1 cellular context compared by ENCODE assay signal in the genomic region with DNA sequence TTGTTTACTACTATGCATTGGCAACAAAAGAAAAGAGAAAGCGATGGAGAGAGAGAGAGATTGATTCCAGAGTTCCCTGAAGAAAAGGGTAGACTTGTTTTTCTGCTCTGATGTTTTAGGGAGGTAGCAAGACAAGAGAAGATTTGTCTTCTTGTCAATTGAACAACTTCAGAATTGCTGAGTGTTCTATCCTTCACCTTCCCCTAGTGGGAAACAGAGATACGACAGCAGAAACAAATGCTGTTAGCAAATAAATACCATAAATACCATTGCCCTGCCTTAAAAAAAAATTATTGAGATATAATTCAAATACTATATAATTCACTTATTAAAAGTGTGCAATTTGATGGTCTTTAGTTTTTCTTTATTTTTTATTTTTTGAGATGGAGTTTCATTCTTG.
TF ChIP-seq lines count a peak whose summit lies in the region.

No MANE protein-coding gene starts in this region.

TF ChIP-seq in H1, 55 proteins besides CTCF, POLR2A, EP300 and RAD21:
- TF ChIP-seq ATF2 (IDR thresholded peaks at IDR 0.05; ENCODE audit: low read length) (no peak), SIX5 (IDR thresholded peaks at IDR 0.05; ENCODE audit: low read depth, low read length) (no peak), SP2 (IDR thresholded peaks at IDR 0.05; ENCODE audit: low read length) (no peak), YY1 (IDR thresholded peaks at IDR 0.05; ENCODE audit: low read depth, low read length) (no peak), ZNF274 (IDR thresholded peaks at IDR 0.05; ENCODE audit: borderline replicate concordance, extremely low read depth, low read length) (no peak), FOSL1 (IDR thresholded peaks at IDR 0.05; ENCODE audit: insufficient read depth, low read depth, low read length) (no peak), JUN (IDR thresholded peaks at IDR 0.05; ENCODE audit: low read depth, low read length) (no peak), POU5F1 (IDR thresholded peaks at IDR 0.05; ENCODE audit: low read depth, low read length) (no peak), EZH2 (IDR thresholded peaks at IDR 0.05; ENCODE audit: low read depth, low read length, severe bottlenecking) (no peak), SIN3A (conservative IDR thresholded peaks at IDR 0.05 in 1 of 2, IDR thresholded peaks at IDR 0.05 in 1 of 2; ENCODE audit: low read depth in 1 of 2, low read length in 2 of 2) (no peak), CREB1 (IDR thresholded peaks at IDR 0.05) (no peak), HDAC2 (IDR thresholded peaks at IDR 0.05; ENCODE audit: borderline replicate concordance in 1 of 2, low read depth in 2 of 2, low read length in 2 of 2) (no peak), RXRA (IDR thresholded peaks at IDR 0.05; ENCODE audit: insufficient read depth, low read depth, low read length) (no peak)
- TF ChIP-seq, protein P1, sequence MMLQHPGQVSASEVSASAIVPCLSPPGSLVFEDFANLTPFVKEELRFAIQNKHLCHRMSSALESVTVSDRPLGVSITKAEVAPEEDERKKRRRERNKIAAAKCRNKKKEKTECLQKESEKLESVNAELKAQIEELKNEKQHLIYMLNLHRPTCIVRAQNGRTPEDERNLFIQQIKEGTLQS (IDR thresholded peaks at IDR 0.05; ENCODE audit: insufficient read depth, low read depth, low read length) = no peak
- TF ChIP-seq, protein P2, sequence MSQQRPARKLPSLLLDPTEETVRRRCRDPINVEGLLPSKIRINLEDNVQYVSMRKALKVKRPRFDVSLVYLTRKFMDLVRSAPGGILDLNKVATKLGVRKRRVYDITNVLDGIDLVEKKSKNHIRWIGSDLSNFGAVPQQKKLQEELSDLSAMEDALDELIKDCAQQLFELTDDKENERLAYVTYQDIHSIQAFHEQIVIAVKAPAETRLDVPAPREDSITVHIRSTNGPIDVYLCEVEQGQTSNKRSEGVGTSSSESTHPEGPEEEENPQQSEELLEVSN (IDR thresholded peaks at IDR 0.05) = no peak
